Comparison of ENCODE assay signal across 1 cellular context in the genomic region with DNA sequence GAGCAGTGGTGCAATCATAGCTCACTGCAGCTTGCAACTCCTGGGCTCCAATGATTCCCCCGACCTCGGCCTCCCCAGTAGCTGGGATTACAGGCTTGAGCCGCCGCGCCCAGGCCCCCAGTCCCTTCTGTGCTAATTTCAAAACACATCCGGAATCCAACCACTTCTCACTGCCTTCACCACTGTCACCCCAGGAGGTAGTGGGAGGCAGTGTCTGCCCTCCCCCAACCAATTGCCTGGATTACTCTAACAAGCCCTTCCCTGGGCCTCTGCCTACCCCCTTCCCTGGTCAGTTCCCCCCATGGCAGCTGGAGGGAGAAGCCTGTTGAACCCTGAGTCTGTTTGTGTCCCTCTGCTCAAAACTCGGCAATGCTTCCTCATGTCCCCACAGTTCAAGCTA.
TF ChIP-seq lines count a peak whose summit lies in the region.

No MANE protein-coding gene starts in this region.

TF ChIP-seq in IMR-90, 13 proteins besides CTCF, POLR2A, EP300 and RAD21:
- TF ChIP-seq, protein P1, sequence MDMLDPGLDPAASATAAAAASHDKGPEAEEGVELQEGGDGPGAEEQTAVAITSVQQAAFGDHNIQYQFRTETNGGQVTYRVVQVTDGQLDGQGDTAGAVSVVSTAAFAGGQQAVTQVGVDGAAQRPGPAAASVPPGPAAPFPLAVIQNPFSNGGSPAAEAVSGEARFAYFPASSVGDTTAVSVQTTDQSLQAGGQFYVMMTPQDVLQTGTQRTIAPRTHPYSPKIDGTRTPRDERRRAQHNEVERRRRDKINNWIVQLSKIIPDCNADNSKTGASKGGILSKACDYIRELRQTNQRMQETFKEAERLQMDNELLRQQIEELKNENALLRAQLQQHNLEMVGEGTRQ (IDR thresholded peaks at IDR 0.05; ENCODE audit: low read depth, low read length): no peak
- TF ChIP-seq MAZ (IDR thresholded peaks at IDR 0.05; ENCODE audit: borderline replicate concordance, low read depth, low read length) (no peak), BHLHE40 (IDR thresholded peaks at IDR 0.05; ENCODE audit: low read depth, low read length) (no peak), CEBPB (IDR thresholded peaks at IDR 0.05; ENCODE audit: low read depth, low read length) (no peak), NFE2L2 (IDR thresholded peaks at IDR 0.05; ENCODE audit: low read depth, low read length) (no peak), MXI1 (IDR thresholded peaks at IDR 0.05; ENCODE audit: borderline replicate concordance, low read depth, low read length) (no peak), MAFK (IDR thresholded peaks at IDR 0.05; ENCODE audit: low read depth, low read length) (no peak), CHD1 (IDR thresholded peaks at IDR 0.05; ENCODE audit: low read depth, low read length) (no peak), SMC3 (IDR thresholded peaks at IDR 0.05; ENCODE audit: low read depth, low read length) (no peak), RFX5 (IDR thresholded peaks at IDR 0.05; ENCODE audit: low read depth, low read length) (no peak), RCOR1 (IDR thresholded peaks at IDR 0.05; ENCODE audit: insufficient replicate concordance, low read length) (no peak), FOS (IDR thresholded peaks at IDR 0.05; ENCODE audit: low read depth, low read length) (no peak)
- TF ChIP-seq, protein P2, sequence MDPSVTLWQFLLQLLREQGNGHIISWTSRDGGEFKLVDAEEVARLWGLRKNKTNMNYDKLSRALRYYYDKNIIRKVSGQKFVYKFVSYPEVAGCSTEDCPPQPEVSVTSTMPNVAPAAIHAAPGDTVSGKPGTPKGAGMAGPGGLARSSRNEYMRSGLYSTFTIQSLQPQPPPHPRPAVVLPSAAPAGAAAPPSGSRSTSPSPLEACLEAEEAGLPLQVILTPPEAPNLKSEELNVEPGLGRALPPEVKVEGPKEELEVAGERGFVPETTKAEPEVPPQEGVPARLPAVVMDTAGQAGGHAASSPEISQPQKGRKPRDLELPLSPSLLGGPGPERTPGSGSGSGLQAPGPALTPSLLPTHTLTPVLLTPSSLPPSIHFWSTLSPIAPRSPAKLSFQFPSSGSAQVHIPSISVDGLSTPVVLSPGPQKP (IDR thresholded peaks at IDR 0.05; ENCODE audit: borderline replicate concordance, low read depth, low read length): no peak
TF ChIP-seq in IMR-90: peak in this region for 0.
